Comparison of ENCODE assay signal across 18 cellular contexts in the genomic region with DNA sequence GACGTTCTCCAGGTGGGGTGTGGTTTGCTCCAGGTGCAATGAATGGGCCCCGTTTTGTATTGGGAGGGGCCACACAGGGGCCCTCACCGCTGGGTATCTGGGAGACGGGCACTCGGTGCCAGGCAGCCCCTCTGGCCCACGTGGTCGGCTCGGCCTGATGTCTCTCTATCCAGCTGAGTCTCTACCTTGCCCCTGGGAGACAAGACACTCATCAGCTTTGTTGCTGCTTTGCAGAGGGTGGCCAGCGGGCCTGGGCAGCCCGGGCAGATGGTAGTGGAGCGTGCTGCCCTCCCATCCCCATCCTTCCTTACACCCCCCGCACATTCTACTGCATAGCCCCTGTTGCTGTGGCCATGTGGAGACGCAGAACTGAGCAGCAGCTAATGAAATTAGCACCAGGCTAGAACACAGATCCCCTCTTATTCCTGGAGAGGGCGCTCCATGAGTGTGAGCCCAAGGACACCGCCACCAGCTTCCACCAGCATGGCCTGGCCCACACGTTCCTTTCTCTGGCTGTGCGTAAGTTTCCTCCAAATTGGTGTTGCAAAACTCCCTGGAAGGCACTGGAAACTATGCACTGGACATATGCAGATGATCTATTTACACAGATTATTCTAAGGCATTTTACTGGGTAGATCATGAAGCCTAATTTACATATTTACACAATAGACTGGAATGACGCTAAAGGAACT.
DNase-seq lines count a peak whose midpoint lies in the region; ATAC-seq, FAIRE-seq and TF ChIP-seq lines count a peak whose summit lies in the region.
"Had no signal": no experiment of that assay in that cellular context is flagged by ENCODE, and none has a peak within 500 bp of the region (broad histone marks: within the 10 kb centered on the region; RNA-seq: fewer than 3 reads in every experiment).

No MANE protein-coding gene starts in this region.

- POLR2A ChIA-PET in WTC11 (lab: Charles Lee): interaction anchor here (0.6 kb wide), 1 partner anchor 31 kb away, joined by 3 read pairs; no protein-coding TSS in a partner anchor

- peaks cover 4 to 5% of the 10 kb centered on the region in 2 donors for H3K4me1 ChIP-seq in thyroid gland
- H3K4me1 ChIP-seq: body of pancreas, left lung had no signal

- CTCF ChIA-PET in WTC11 (lab: Charles Lee): interaction anchor here (0.5 to 2.9 kb wide), 52 partner anchors 8 to 1138 kb away, joined by 3 to 22 read pairs (median 4); no protein-coding TSS in a partner anchor

- peak overlapping the region; percentile 66; the same call in 1 of the 2 replicates for H3K27ac Mint-ChIP-seq in WTC11
- H3K27ac Mint-ChIP-seq in mesothelial cell of epicardium: no peak overlapping the region
- H3K27ac Mint-ChIP-seq: activated T-helper 17 cell treated with anti-CD3 and anti-CD28 coated beads, Interleukin-2, amount 50 U/mL, for 72 hours; CD4-positive, CD25-positive, alpha-beta regulatory T cell; naive thymus-derived CD8-positive, alpha-beta T cell; T-helper 2 cell treated with Interferon-gamma antibody and Interleukin-4, amounts not matched to agents 5 μg/mL and 100 μg/mL, for 36 hours had no signal

- peak; percentile 99 for ATAC-seq in WTC11
- ATAC-seq: activated T-helper 17 cell treated with anti-CD3 and anti-CD28 coated beads, Interleukin-2, amount 50 U/mL, for 72 hours; body of pancreas; naive thymus-derived CD8-positive, alpha-beta T cell; sciatic nerve had no signal

- DNase-seq in COLO668 (lab: John Stamatoyannopoulos, UW; ENCODE audit: unreplicated experiment): peak; percentile 37
- DNase-seq in HTR-8/SVneo (ENCODE audit: insufficient read length, low spot score): no peak
- peak; percentile 68 for DNase-seq in WTC11 (ENCODE audit: low spot score)
- peak; percentile 54 for DNase-seq in middle frontal gyrus (ENCODE audit: extremely low spot score, low spot score)
- no peak for DNase-seq in stimulated activated CD4-positive, alpha-beta T cell treated with anti-CD3 and anti-CD28 coated beads, Interleukin-1b, Interleukin-23, amount 100 ng/mL, for 48 hours
- no peak for DNase-seq in thyroid gland
- DNase-seq in mesothelial cell of epicardium (ENCODE audit: low spot score in 2 of 2, unreplicated experiment in 2 of 2): no peak
- DNase-seq in HCEC 1CT: no peak
- DNase-seq: activated CD4-positive, alpha-beta T cell treated with anti-CD3 and anti-CD28 coated beads, Interleukin-2, amount 50 U/mL, for 4 hours; body of pancreas; CD4-positive, CD25-positive, alpha-beta regulatory T cell; KBM-7; naive thymus-derived CD8-positive, alpha-beta T cell; stomach had no signal

- no peaks in the 10 kb centered on the region for H3K36me3 ChIP-seq in thyroid gland
- H3K36me3 ChIP-seq: left lung had no signal

- peaks cover 2% of the 10 kb centered on the region; the same call in 1 of the 2 replicates for H3K36me3 Mint-ChIP-seq in WTC11
- peaks cover 5% of the 10 kb centered on the region for H3K36me3 Mint-ChIP-seq in mesothelial cell of epicardium
- H3K36me3 Mint-ChIP-seq: CD4-positive, CD25-positive, alpha-beta regulatory T cell had no signal

- WGBS in thyroid gland, 2 donors: 90 to 91% methylated on average over 18 of the region's 18 CpGs

- intact Hi-C loops in thyroid gland (cut with DNase I): no loop called here

- FAIRE-seq in HTR-8/SVneo (lab: Jason Lieb, UNC): peak; percentile 79

- H3K27me3 Mint-ChIP-seq in WTC11 (ENCODE audit: low read depth): no peaks in the 10 kb centered on the region
- no peaks in the 10 kb centered on the region for H3K27me3 Mint-ChIP-seq in mesothelial cell of epicardium (ENCODE audit: low read depth)
- H3K27me3 Mint-ChIP-seq: CD4-positive, CD25-positive, alpha-beta regulatory T cell had no signal

- TF ChIP-seq CTCF in WTC11 (IDR thresholded peaks at IDR 0.05) (peak; percentile 52; the same call in 1 of the 2 replicates), thyroid gland (IDR thresholded peaks at IDR 0.05) (no peak), mesothelial cell of epicardium (IDR thresholded peaks at IDR 0.05; ENCODE audit: unreplicated experiment) (no peak)

- no peaks in the 10 kb centered on the region for H3K9me3 Mint-ChIP-seq in WTC11
- H3K9me3 Mint-ChIP-seq in mesothelial cell of epicardium: no peaks in the 10 kb centered on the region
- H3K9me3 Mint-ChIP-seq: activated T-helper 17 cell treated with anti-CD3 and anti-CD28 coated beads, Interleukin-2, amount 50 U/mL, for 72 hours; naive thymus-derived CD8-positive, alpha-beta T cell; T-helper 2 cell treated with Interferon-gamma antibody and Interleukin-4, amounts not matched to agents 5 μg/mL and 100 μg/mL, for 36 hours had no signal

- no peak overlapping the region for H3K4me3 Mint-ChIP-seq in WTC11
- H3K4me3 Mint-ChIP-seq in mesothelial cell of epicardium: no peak overlapping the region
- H3K4me3 Mint-ChIP-seq: activated T-helper 17 cell treated with anti-CD3 and anti-CD28 coated beads, Interleukin-2, amount 50 U/mL, for 72 hours; CD4-positive, CD25-positive, alpha-beta regulatory T cell; T-helper 2 cell treated with Interferon-gamma antibody and Interleukin-4, amounts not matched to agents 5 μg/mL and 100 μg/mL, for 36 hours had no signal

- TF ChIP-seq POLR2A in thyroid gland (IDR thresholded peaks at IDR 0.05): no peak

- H3K4me1 Mint-ChIP-seq in WTC11 (no peaks in the 10 kb centered on the region), mesothelial cell of epicardium (no peaks in the 10 kb centered on the region)
- H3K4me1 Mint-ChIP-seq: activated T-helper 17 cell treated with anti-CD3 and anti-CD28 coated beads, Interleukin-2, amount 50 U/mL, for 72 hours; CD4-positive, CD25-positive, alpha-beta regulatory T cell; naive thymus-derived CD8-positive, alpha-beta T cell had no signal

- no peak overlapping the region for H3K27ac ChIP-seq in thyroid gland
- H3K27ac ChIP-seq: body of pancreas, left lung, stomach had no signal

- no peaks in the 10 kb centered on the region for H3K27me3 ChIP-seq in thyroid gland
- H3K27me3 ChIP-seq: body of pancreas, left lung, stomach had no signal

- no peak overlapping the region for H3K4me3 ChIP-seq in thyroid gland (replicated peaks in 1 of 3)
- H3K4me3 ChIP-seq: body of pancreas, left lung, stomach had no signal

- H3K9me3 ChIP-seq in thyroid gland: no peaks in the 10 kb centered on the region
- H3K9me3 ChIP-seq: body of pancreas, stomach had no signal

TF ChIP-seq in WTC11, 78 proteins besides CTCF, POLR2A, EP300 and RAD21 (continues in another document):
- TF ChIP-seq, protein P1, sequence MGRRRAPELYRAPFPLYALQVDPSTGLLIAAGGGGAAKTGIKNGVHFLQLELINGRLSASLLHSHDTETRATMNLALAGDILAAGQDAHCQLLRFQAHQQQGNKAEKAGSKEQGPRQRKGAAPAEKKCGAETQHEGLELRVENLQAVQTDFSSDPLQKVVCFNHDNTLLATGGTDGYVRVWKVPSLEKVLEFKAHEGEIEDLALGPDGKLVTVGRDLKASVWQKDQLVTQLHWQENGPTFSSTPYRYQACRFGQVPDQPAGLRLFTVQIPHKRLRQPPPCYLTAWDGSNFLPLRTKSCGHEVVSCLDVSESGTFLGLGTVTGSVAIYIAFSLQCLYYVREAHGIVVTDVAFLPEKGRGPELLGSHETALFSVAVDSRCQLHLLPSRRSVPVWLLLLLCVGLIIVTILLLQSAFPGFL (CRISPR knock-in tag; IDR thresholded peaks at IDR 0.05; ENCODE audit: borderline replicate concordance): no peak
- no peak for TF ChIP-seq ZNF219 (CRISPR knock-in tag; IDR thresholded peaks at IDR 0.05; ENCODE audit: borderline replicate concordance)
- TF ChIP-seq JUN (CRISPR knock-in tag; IDR thresholded peaks at IDR 0.05): no peak
- TF ChIP-seq TEAD4 (CRISPR knock-in tag; IDR thresholded peaks at IDR 0.05): no peak
- TF ChIP-seq RORB (CRISPR knock-in tag; IDR thresholded peaks at IDR 0.05): no peak
- no peak for TF ChIP-seq IRF2 (CRISPR knock-in tag; IDR thresholded peaks at IDR 0.05; ENCODE audit: borderline replicate concordance, low read depth)
- TF ChIP-seq, protein P2, sequence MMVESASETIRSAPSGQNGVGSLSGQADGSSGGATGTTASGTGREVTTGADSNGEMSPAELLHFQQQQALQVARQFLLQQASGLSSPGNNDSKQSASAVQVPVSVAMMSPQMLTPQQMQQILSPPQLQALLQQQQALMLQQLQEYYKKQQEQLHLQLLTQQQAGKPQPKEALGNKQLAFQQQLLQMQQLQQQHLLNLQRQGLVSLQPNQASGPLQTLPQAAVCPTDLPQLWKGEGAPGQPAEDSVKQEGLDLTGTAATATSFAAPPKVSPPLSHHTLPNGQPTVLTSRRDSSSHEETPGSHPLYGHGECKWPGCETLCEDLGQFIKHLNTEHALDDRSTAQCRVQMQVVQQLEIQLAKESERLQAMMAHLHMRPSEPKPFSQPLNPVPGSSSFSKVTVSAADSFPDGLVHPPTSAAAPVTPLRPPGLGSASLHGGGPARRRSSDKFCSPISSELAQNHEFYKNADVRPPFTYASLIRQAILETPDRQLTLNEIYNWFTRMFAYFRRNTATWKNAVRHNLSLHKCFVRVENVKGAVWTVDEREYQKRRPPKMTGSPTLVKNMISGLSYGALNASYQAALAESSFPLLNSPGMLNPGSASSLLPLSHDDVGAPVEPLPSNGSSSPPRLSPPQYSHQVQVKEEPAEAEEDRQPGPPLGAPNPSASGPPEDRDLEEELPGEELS (CRISPR knock-in tag; IDR thresholded peaks at IDR 0.05): no peak
- TF ChIP-seq ZBTB21 (CRISPR knock-in tag; IDR thresholded peaks at IDR 0.05; ENCODE audit: borderline replicate concordance): no peak
- no peak for TF ChIP-seq NFYB (CRISPR knock-in tag; conservative IDR thresholded peaks at IDR 0.05; ENCODE audit: low read depth)
- TF ChIP-seq SMAD3 (CRISPR knock-in tag; IDR thresholded peaks at IDR 0.05; ENCODE audit: borderline replicate concordance): no peak

Comparison
In these comparisons a context has a peak if more than half of its experiments do, and no peak if none do; other contexts are left out.
1. DNase-seq: peak in COLO668 (single experiment), WTC11 (single experiment) and middle frontal gyrus (single experiment); none in HTR-8/SVneo (single experiment), stimulated activated CD4-positive, alpha-beta T cell treated with anti-CD3 and anti-CD28 coated beads, Interleukin-1b, Interleukin-23, amount 100 ng/mL, for 48 hours (single experiment), thyroid gland (0 of 2), mesothelial cell of epicardium (0 of 2) and HCEC 1CT (single experiment).